Comparison of ENCODE assay signal across 7 cellular contexts in the genomic region with DNA sequence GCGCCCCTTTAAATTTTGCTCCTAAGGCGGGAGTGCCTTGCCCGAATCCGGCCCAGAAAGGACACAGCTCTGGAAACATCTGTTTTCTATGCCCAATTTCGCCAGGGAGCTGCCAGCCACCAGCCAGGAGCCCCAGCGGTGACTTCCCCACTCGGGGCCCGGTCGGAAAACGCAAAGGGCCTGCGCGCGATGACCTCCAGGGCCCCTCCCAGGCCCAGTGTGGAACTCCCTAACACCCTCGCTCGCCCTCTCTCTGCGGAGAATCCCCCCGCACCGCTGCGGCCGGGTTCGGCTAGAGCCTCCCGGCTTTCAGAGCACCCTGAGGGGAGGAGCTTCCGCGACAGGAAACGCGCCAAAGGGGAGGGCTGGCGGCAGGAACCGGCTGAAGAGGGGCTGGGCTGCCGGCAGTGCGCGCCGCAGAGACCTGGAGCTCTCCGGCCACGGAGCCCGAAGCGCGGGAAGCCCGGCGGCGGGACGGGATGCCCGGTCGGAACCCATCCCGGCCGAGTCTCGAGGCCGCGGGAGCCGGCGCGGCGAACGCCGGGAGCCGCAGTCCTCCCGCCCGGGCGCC. TPM values are rescaled to one million over a fixed set of nuclear protein-coding genes. Genes with fewer than 3 reads are reported as not detected.
DNase-seq lines count a peak whose midpoint lies in the region; ATAC-seq, FAIRE-seq and TF ChIP-seq lines count a peak whose summit lies in the region.

No MANE protein-coding gene starts in this region.

- peak overlapping the region; percentile 68 to 83 (median 76) for H3K27ac ChIP-seq in sigmoid colon

- peak; percentile 79 for ATAC-seq in HG02970 (IDR thresholded peaks at IDR 0.05; ENCODE audit: low FRiP score, unreplicated experiment)

- DNase-seq in GM18507 (ENCODE audit: extremely low spot score, insufficient read length, low read depth) (peak; percentile 83), NCI-H187 treated with DMSO at 0.1 percent for 48 hours (lab: John Stamatoyannopoulos, UW) (peak; percentile 35), T-helper 9 cell (peak; percentile 72), astrocyte of the spinal cord (ENCODE audit: low read depth, low spot score) (peak; percentile 88), iPS DF 4.7 (ENCODE audit: extremely low read depth, low spot score) (peak; percentile 68), sigmoid colon (peak; percentile 88)

- no peaks in the 10 kb centered on the region for H3K27me3 ChIP-seq in sigmoid colon

- in situ Hi-C loops in astrocyte of the spinal cord (cut with HindIII; ENCODE audit: low sequenced_read_pairs): no loop called here

- FAIRE-seq in GM18507 (lab: Jason Lieb, UNC): peak; percentile 90

- no peaks in the 10 kb centered on the region for H3K36me3 ChIP-seq in sigmoid colon

- no peaks in the 10 kb centered on the region for H3K9me3 ChIP-seq in sigmoid colon

- TF ChIP-seq CTCF in astrocyte of the spinal cord (IDR thresholded peaks at IDR 0.05; ENCODE audit: low read depth, low read length) (peak; percentile 5), sigmoid colon (IDR thresholded peaks at IDR 0.05) (no peak)

- peaks cover 0 to 13% (median 7%) of the 10 kb centered on the region in 4 donors for H3K4me1 ChIP-seq in sigmoid colon

- TF ChIP-seq EP300 in sigmoid colon (IDR thresholded peaks at IDR 0.05): no peak

- intact Hi-C loops in sigmoid colon (cut with DNase I): no loop called here

- WGBS in sigmoid colon, 2 donors: 0% methylated on average over 58 of the region's 58 CpGs

- peak in 1 of 2 donors; percentile 15 for TF ChIP-seq POLR2A in sigmoid colon (IDR thresholded peaks at IDR 0.05)

- H3K4me3 ChIP-seq in astrocyte of the spinal cord (ENCODE audit: low read depth, low read length) (peak overlapping the region; percentile 68), sigmoid colon (peak overlapping the region; percentile 39 to 78 (median 69))

RNA-seq across cellular contexts. Expression of a gene that starts 0.5 kb away (rescaled TPM):
- under 1 TPM in 3 of 4 donors, not detected in 1; under 0.01 to 0.41 (median 0.16) TPM for total RNA-seq in sigmoid colon
- 1 to 10 TPM in 2 of 3 donors, not detected in 1; 1.6 to 5.3 TPM for polyA plus RNA-seq in sigmoid colon

RNA-seq across cellular contexts. Expression of a gene that starts 38.5 kb away (rescaled TPM):
- total RNA-seq in sigmoid colon: 10 to 100 TPM; 16.8 to 29.9 (median 20.6) TPM
- polyA plus RNA-seq in sigmoid colon: 1 to 10 TPM; 3.5 to 6.4 (median 4.8) TPM

RNA-seq across cellular contexts. Expression of a gene that starts 50.6 kb away (rescaled TPM):
- total RNA-seq in sigmoid colon: 10 to 100 TPM; 21.6 to 32.5 (median 27.6) TPM
- 1 to 10 TPM; 2.1 to 6.4 (median 3.6) TPM for polyA plus RNA-seq in sigmoid colon

Comparison
In these comparisons a context has a peak if more than half of its experiments do, and no peak if none do; other contexts are left out.
1. Peak in every context shown above with its lines: DNase-seq, ATAC-seq, H3K4me3 ChIP-seq and H3K27ac ChIP-seq.
2. DNase-seq: peak in every context shown above with its lines; median percentile 88 in astrocyte of the spinal cord; 88 in sigmoid colon; 83 in GM18507; 72 in T-helper 9 cell; 68 in iPS DF 4.7; 35 in NCI-H187 treated with DMSO at 0.1 percent for 48 hours.